Comparison of ENCODE assay signal across 19 cellular contexts in the genomic region with DNA sequence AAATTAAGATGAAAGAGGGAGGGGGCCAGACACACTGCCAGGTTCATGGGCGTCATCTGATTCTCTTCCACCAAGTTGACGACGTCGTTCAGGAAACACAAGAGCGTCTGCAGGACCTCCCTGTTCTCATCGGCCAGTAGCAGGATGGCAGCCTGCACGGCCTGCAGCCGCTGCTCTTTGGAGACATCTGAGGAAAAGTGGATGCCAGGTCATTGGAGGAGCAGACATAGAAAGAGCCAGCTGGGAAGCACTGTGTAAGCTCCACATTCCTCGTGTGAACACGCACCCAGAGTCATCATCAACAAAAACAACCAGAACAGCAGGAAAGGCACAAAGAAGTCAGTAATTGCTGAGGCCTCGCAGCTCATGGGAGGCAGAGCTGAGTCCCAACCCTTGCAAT.
DNase-seq lines count a peak whose midpoint lies in the region; ATAC-seq and TF ChIP-seq lines count a peak whose summit lies in the region.
"Had no signal": no experiment of that assay in that cellular context is flagged by ENCODE, and none has a peak within 500 bp of the region (broad histone marks: within the 10 kb centered on the region; RNA-seq: fewer than 3 reads in every experiment).

No MANE protein-coding gene starts in this region.

- ATAC-seq in left lobe of liver: no peak
- ATAC-seq: activated CD8-positive, alpha-beta T cell treated with anti-CD3 and anti-CD28 coated beads, Interleukin-2, amount 10 ng/mL, durations not matched to agents 7 days and 5 days; activated T-helper 17 cell treated with anti-CD3 and anti-CD28 coated beads, Interleukin-2, amount 50 U/mL, for 72 hours; CD8-positive, alpha-beta T cell; natural killer cell treated with Interleukin-12 subunit alpha and Interleukin-12 subunit beta and Interleukin-15 and Interleukin-18, amount 100 ng/mL, for 72 hours; stimulated activated naive B cell treated with anti-CD40 and anti-IgM and Interleukin-4, amounts not matched to agents 10 μg/mL and 1 μg/mL and 100 μg/mL, for 72 hours; T-helper 17 cell; WTC11 had no signal

- peak overlapping the region; percentile 64 to 81 for H3K27ac ChIP-seq in ascending aorta
- H3K27ac ChIP-seq in prostate gland: peak overlapping the region; percentile 34 to 65
- H3K27ac ChIP-seq in A673 (ENCODE audit: low read depth, low read length, poor library complexity, severe bottlenecking): no peak overlapping the region
- peak overlapping the region in 1 of 5 donors; percentile 26 for H3K27ac ChIP-seq in adrenal gland

- no peaks in the 10 kb centered on the region for H3K27me3 ChIP-seq in ascending aorta
- H3K27me3 ChIP-seq in prostate gland (replicated peaks; ENCODE audit: insufficient read depth): no peaks in the 10 kb centered on the region
- H3K27me3 ChIP-seq in A673 (replicated peaks; ENCODE audit: insufficient read depth, low read depth, low read length, poor library complexity): no peaks in the 10 kb centered on the region
- H3K27me3 ChIP-seq in adrenal gland: no peaks in the 10 kb centered on the region

- H3K36me3 ChIP-seq in ascending aorta: peaks cover 39 to 42% of the 10 kb centered on the region in 2 donors
- no peaks in the 10 kb centered on the region for H3K36me3 ChIP-seq in prostate gland
- peaks cover 93% of the 10 kb centered on the region for H3K36me3 ChIP-seq in A673 (ENCODE audit: insufficient read depth, low read length, poor library complexity, severe bottlenecking)
- peaks cover 0 to 77% of the 10 kb centered on the region in 2 donors for H3K36me3 ChIP-seq in adrenal gland (replicated peaks in 1 of 2)

- TF ChIP-seq CTCF in ascending aorta (IDR thresholded peaks at IDR 0.05): no peak
- no peak for TF ChIP-seq CTCF in fibroblast of villous mesenchyme (IDR thresholded peaks at IDR 0.05; ENCODE audit: insufficient read depth, low read depth, low read length)
- no peak for TF ChIP-seq CTCF in prostate gland (IDR thresholded peaks at IDR 0.05)
- no peak for TF ChIP-seq CTCF in A673 (conservative IDR thresholded peaks at IDR 0.05; ENCODE audit: low read depth, low read length)
- no peak for TF ChIP-seq CTCF in adrenal gland (IDR thresholded peaks at IDR 0.05)

- no peak for TF ChIP-seq POLR2A in prostate gland (IDR thresholded peaks at IDR 0.05)
- TF ChIP-seq POLR2A in adrenal gland (IDR thresholded peaks at IDR 0.05): no peak

- BruUV-seq in A673 (replicated peaks; lab: Mats Ljungman, UMichigan): no TSS peak

- H3K9me3 ChIP-seq in ascending aorta (no peaks in the 10 kb centered on the region), prostate gland (no peaks in the 10 kb centered on the region), A673 (ENCODE audit: low read depth, low read length, poor library complexity, severe bottlenecking) (no peaks in the 10 kb centered on the region), adrenal gland (replicated peaks in 1 of 3) (no peaks in the 10 kb centered on the region)

- CTCF ChIA-PET in A673 (lab: Charles Lee): no interaction called here

- DNase-seq in AG08395 (ENCODE audit: low spot score) (peak; percentile 59), ascending aorta (ENCODE audit: low spot score in 2 of 2) (no peak), fibroblast of villous mesenchyme (ENCODE audit: low read depth) (peak; percentile 72), prostate gland (ENCODE audit: low spot score) (no peak), A673 (ENCODE audit: low spot score) (no peak), left lobe of liver (ENCODE audit: low spot score) (no peak), NCI-H510A treated with DMSO at 0.1 percent for 48 hours (lab: John Stamatoyannopoulos, UW) (no peak), adrenal gland (no peak)
- DNase-seq: activated CD8-positive, alpha-beta T cell treated with anti-CD3 and anti-CD28 coated beads, Interleukin-2, amount 10 ng/mL, durations not matched to agents 7 days and 5 days; CD8-positive, alpha-beta T cell; cerebellar nuclear complex; NCI-H2029; NCI-H526; stimulated activated CD4-positive, alpha-beta T cell treated with anti-CD3 and anti-CD28 coated beads, Interleukin-15, amount 100 ng/mL, for 24 hours; stimulated activated naive B cell treated with anti-CD40 and anti-IgM and Interleukin-4, amounts not matched to agents 10 μg/mL and 1 μg/mL and 100 μg/mL, for 72 hours; T-helper 17 cell had no signal

- POLR2A ChIA-PET in A673 (lab: Charles Lee; ENCODE audit: low non-redundant PET): no interaction called here

- intact Hi-C loops in ascending aorta (cut with DNase I) (loop anchor here (5.0 to 10.0 kb wide), 2 partner anchors 430 to 502 kb away; no protein-coding TSS in a partner anchor), prostate gland (cut with DNase I) (no loop called here), A673 (cut with micrococcal nuclease; ENCODE audit: unreplicated experiment) (no loop called here), adrenal gland (cut with DNase I) (no loop called here)

- H3K4me3 ChIP-seq in ascending aorta: no peak overlapping the region
- H3K4me3 ChIP-seq in fibroblast of villous mesenchyme (ENCODE audit: low read depth, low read length): no peak overlapping the region
- no peak overlapping the region for H3K4me3 ChIP-seq in prostate gland
- no peak overlapping the region for H3K4me3 ChIP-seq in A673 (ENCODE audit: low read depth, low read length, poor library complexity, severe bottlenecking)
- no peak overlapping the region for H3K4me3 ChIP-seq in adrenal gland

- WGBS in prostate gland: 68% methylated on average over 11 of the region's 11 CpGs
- WGBS in adrenal gland, 4 donors: 75 to 85% (median 82%) methylated on average over 11 of the region's 11 CpGs

- peaks cover 21 to 43% of the 10 kb centered on the region in 2 donors for H3K4me1 ChIP-seq in ascending aorta
- H3K4me1 ChIP-seq in prostate gland (replicated peaks): peaks cover 25% of the 10 kb centered on the region
- H3K4me1 ChIP-seq in A673 (ENCODE audit: insufficient read depth, low read length, poor library complexity, severe bottlenecking): peaks cover 36% of the 10 kb centered on the region
- H3K4me1 ChIP-seq in adrenal gland (replicated peaks in 1 of 2): peaks cover 17 to 48% of the 10 kb centered on the region in 2 donors

Comparison
In these comparisons a context has a peak if more than half of its experiments do, and no peak if none do; other contexts are left out.
1. DNase-seq: peak in AG08395 (single experiment) and fibroblast of villous mesenchyme (single experiment); none in ascending aorta (0 of 2), prostate gland (single experiment), A673 (single experiment), left lobe of liver (single experiment), NCI-H510A treated with DMSO at 0.1 percent for 48 hours (single experiment) and adrenal gland (0 of 7).